ENCODE assay signal across 16 cellular contexts in genomic region chr5:107224272-107224671, GRCh38.
"Had no signal": no experiment of that assay in that cellular context is flagged by ENCODE, and none has a peak within 500 bp of the region (broad histone marks: within the 10 kb centered on the region; RNA-seq: fewer than 3 reads in every experiment).

No MANE protein-coding gene starts in this region.

- H3K27ac ChIP-seq: esophagus muscularis mucosa, hepatocyte, lower lobe of right lung, parathyroid adenoma, prostate gland had no signal

- H3K36me3 ChIP-seq: esophagus muscularis mucosa, gastroesophageal sphincter, lower lobe of right lung, prostate gland had no signal

- H3K4me3 ChIP-seq: esophagus muscularis mucosa, gastroesophageal sphincter, hepatocyte, lower lobe of right lung, prostate gland had no signal

- DNase-seq: effector memory CD4-positive, alpha-beta T cell; glutamatergic neuron; lower lobe of right lung; mesendoderm; naive B cell; nephron progenitor cell; small intestine; stimulated activated CD4-positive, alpha-beta T cell treated with anti-CD3 and anti-CD28 coated beads, Interleukin-2, amount 100 ng/mL, for 48 hours; stimulated activated naive CD4-positive, alpha-beta T cell treated with Interleukin-2 at 50 U/mL for 16 hours; trophoblast cell had no signal

- H3K4me2 ChIP-seq: hepatocyte had no signal

- H3K27me3 ChIP-seq: esophagus muscularis mucosa, gastroesophageal sphincter, hepatocyte had no signal

- H3K79me2 ChIP-seq: hepatocyte, parathyroid adenoma had no signal

- H2AFZ ChIP-seq: hepatocyte, parathyroid adenoma had no signal

- H3K9me3 Mint-ChIP-seq: central memory CD8-positive, alpha-beta T cell had no signal

- ATAC-seq: gastroesophageal sphincter, lower lobe of right lung had no signal

- H3K4me3 Mint-ChIP-seq: central memory CD8-positive, alpha-beta T cell; naive B cell; nephron progenitor cell had no signal

- H3K9me3 ChIP-seq: esophagus muscularis mucosa, gastroesophageal sphincter, lower lobe of right lung, prostate gland had no signal

- H3K4me1 ChIP-seq: gastroesophageal sphincter, lower lobe of right lung, parathyroid adenoma, prostate gland had no signal

- H3K27ac Mint-ChIP-seq: naive B cell, nephron progenitor cell had no signal

- H3K9ac ChIP-seq: parathyroid adenoma had no signal

- H3K4me1 Mint-ChIP-seq: central memory CD8-positive, alpha-beta T cell; naive B cell had no signal

- H3K36me3 Mint-ChIP-seq: naive B cell had no signal
